ENCODE assay signal across 19 cellular contexts in genomic region chr9:69145148-69145547, GRCh38.
"Had no signal": no experiment of that assay in that cellular context is flagged by ENCODE, and none has a peak within 500 bp of the region (broad histone marks: within the 10 kb centered on the region; RNA-seq: fewer than 3 reads in every experiment).

No MANE protein-coding gene starts in this region.

- H3K27me3 Mint-ChIP-seq: activated B cell treated with CpG ODN at 0.5 μM for 24 hours; activated CD8-positive, alpha-beta T cell treated with anti-CD3 and anti-CD28 coated beads for 36 hours; activated naive CD8-positive, alpha-beta T cell treated with anti-CD3 and anti-CD28 coated beads for 36 hours; brain; stimulated activated naive B cell treated with anti-CD40 and anti-IgM and Interleukin-4, amounts not matched to agents 10 μg/mL and 1 μg/mL and 100 μg/mL, for 72 hours had no signal

- H3K4me3 ChIP-seq: colonic mucosa, esophagus squamous epithelium, gastrocnemius medialis, left lung, mucosa of descending colon, thyroid gland had no signal

- H3K36me3 Mint-ChIP-seq: activated naive CD8-positive, alpha-beta T cell treated with anti-CD3 and anti-CD28 coated beads for 36 hours; brain; stimulated activated naive B cell treated with anti-CD40 and anti-IgM and Interleukin-4, amounts not matched to agents 10 μg/mL and 1 μg/mL and 100 μg/mL, for 72 hours had no signal

- FAIRE-seq: endometrium, keratinocyte, TTC549 had no signal

- H3K9me3 Mint-ChIP-seq: activated B cell treated with CpG ODN at 0.5 μM for 24 hours; activated CD8-positive, alpha-beta T cell treated with anti-CD3 and anti-CD28 coated beads for 36 hours; activated naive CD8-positive, alpha-beta T cell treated with anti-CD3 and anti-CD28 coated beads for 36 hours; brain; naive thymus-derived CD4-positive, alpha-beta T cell; stimulated activated naive B cell treated with anti-CD40 and anti-IgM and Interleukin-4, amounts not matched to agents 10 μg/mL and 1 μg/mL and 100 μg/mL, for 72 hours had no signal

- H3K27ac Mint-ChIP-seq: activated B cell treated with CpG ODN at 0.5 μM for 24 hours; activated CD8-positive, alpha-beta T cell treated with anti-CD3 and anti-CD28 coated beads for 36 hours; activated naive CD8-positive, alpha-beta T cell treated with anti-CD3 and anti-CD28 coated beads for 36 hours; brain; stimulated activated naive B cell treated with anti-CD40 and anti-IgM and Interleukin-4, amounts not matched to agents 10 μg/mL and 1 μg/mL and 100 μg/mL, for 72 hours had no signal

- DNase-seq: activated B cell treated with CpG ODN at 0.5 μM for 24 hours; activated CD4-positive, alpha-beta T cell treated with anti-CD3 and anti-CD28 coated beads for 48 hours; activated CD8-positive, alpha-beta memory T cell treated with anti-CD3 and anti-CD28 coated beads, Interleukin-2, amount 50 U/mL, for 4 hours; activated CD8-positive, alpha-beta T cell treated with anti-CD3 and anti-CD28 coated beads for 36 hours; activated naive CD8-positive, alpha-beta T cell treated with anti-CD3 and anti-CD28 coated beads for 36 hours; central memory CD4-positive, alpha-beta T cell; colonic mucosa; esophagus squamous epithelium; gastrocnemius medialis; left lung; mucosa of descending colon; naive thymus-derived CD4-positive, alpha-beta T cell; stimulated activated CD4-positive, alpha-beta T cell treated with anti-CD3 and anti-CD28 coated beads, Interleukin-2, amount 100 ng/mL, for 48 hours; stimulated activated naive B cell treated with anti-CD40 and anti-IgM and Interleukin-4, amounts not matched to agents 10 μg/mL and 1 μg/mL and 100 μg/mL, for 72 hours; thyroid gland had no signal

- H3K4me3 Mint-ChIP-seq: activated B cell treated with CpG ODN at 0.5 μM for 24 hours; activated CD8-positive, alpha-beta T cell treated with anti-CD3 and anti-CD28 coated beads for 36 hours; activated naive CD8-positive, alpha-beta T cell treated with anti-CD3 and anti-CD28 coated beads for 36 hours; naive thymus-derived CD4-positive, alpha-beta T cell; stimulated activated naive B cell treated with anti-CD40 and anti-IgM and Interleukin-4, amounts not matched to agents 10 μg/mL and 1 μg/mL and 100 μg/mL, for 72 hours had no signal

- H3K4me1 Mint-ChIP-seq: activated B cell treated with CpG ODN at 0.5 μM for 24 hours; activated naive CD8-positive, alpha-beta T cell treated with anti-CD3 and anti-CD28 coated beads for 36 hours; brain had no signal
